In the genomic region with DNA sequence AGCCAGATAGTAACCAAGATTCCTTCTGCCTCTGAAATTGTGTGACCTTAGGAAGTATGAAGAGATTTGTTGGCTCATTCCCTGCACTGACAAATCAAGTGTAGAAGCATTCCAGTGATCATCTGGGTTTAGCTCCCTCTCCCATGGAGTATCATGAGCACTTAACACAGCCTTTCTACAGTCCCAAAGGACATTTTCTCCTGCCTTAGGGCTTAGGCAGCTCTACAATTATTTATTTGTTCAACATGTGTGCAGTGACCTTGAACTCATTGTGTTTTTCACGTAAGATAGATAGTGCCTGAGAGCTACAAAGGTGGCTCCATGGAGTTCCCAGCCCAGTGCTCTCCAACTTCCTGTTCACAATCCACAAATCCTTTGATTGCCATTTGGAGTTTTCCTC, we compare ENCODE assay signal across 17 cellular contexts.
DNase-seq lines count a peak whose midpoint lies in the region; ATAC-seq and TF ChIP-seq lines count a peak whose summit lies in the region.
"Had no signal": no experiment of that assay in that cellular context is flagged by ENCODE, and none has a peak within 500 bp of the region (broad histone marks: within the 10 kb centered on the region; RNA-seq: fewer than 3 reads in every experiment).

No MANE protein-coding gene starts in this region.

- DNase-seq in AG10803 (ENCODE audit: low read depth): peak; percentile 29
- DNase-seq in EH (ENCODE audit: low read depth): peak; percentile 52
- DNase-seq in RWPE2 (ENCODE audit: low spot score): no peak
- DNase-seq in osteoblast (ENCODE audit: insufficient read length, low spot score, missing footprints): no peak
- no peak for DNase-seq in activated T-cell treated with anti-CD3 and anti-CD28 coated beads, Interleukin-2, amount 50 U/mL, for 48 hours
- no peak for DNase-seq in GM13976 (ENCODE audit: low spot score)
- DNase-seq: CD8-positive, alpha-beta memory T cell; NCI-H1930; NCI-H2171 treated with DMSO at 0.1 percent for 48 hours; NCI-H524; T-helper 1 cell had no signal

- peaks cover 26% of the 10 kb centered on the region for H3K4me1 ChIP-seq in RWPE2 (ENCODE audit: insufficient read depth, poor library complexity, severe bottlenecking)
- H3K4me1 ChIP-seq in osteoblast (ENCODE audit: insufficient read depth, low read length): peaks cover 18% of the 10 kb centered on the region
- H3K4me1 ChIP-seq: BLaER1, HAP-1 had no signal

- no peak overlapping the region for H3K4me3 ChIP-seq in AG10803 (ENCODE audit: low read length)
- H3K4me3 ChIP-seq in RWPE2 (ENCODE audit: severe bottlenecking): no peak overlapping the region
- no peak overlapping the region for H3K4me3 ChIP-seq in osteoblast (ENCODE audit: insufficient read depth, low read length)
- H3K4me3 ChIP-seq: BLaER1, HAP-1, SK-N-MC had no signal

- ATAC-seq in RWPE2 (ENCODE audit: low read depth): no peak
- no peak for ATAC-seq in HG02759 (IDR thresholded peaks at IDR 0.05; ENCODE audit: unreplicated experiment)
- ATAC-seq: Panc1, Right ventricle myocardium inferior had no signal

- H3K27ac ChIP-seq in RWPE2 (ENCODE audit: poor library complexity, severe bottlenecking) (peak overlapping the region; percentile 98), osteoblast (ENCODE audit: low read depth, low read length) (peak overlapping the region; percentile 17)
- H3K27ac ChIP-seq: BLaER1, SK-N-MC had no signal

- H3K79me2 ChIP-seq in osteoblast (ENCODE audit: insufficient read depth, low read length): no peaks in the 10 kb centered on the region

- H3K27me3 ChIP-seq in RWPE2 (ENCODE audit: insufficient read depth, poor library complexity, severe bottlenecking) (no peaks in the 10 kb centered on the region), osteoblast (ENCODE audit: insufficient read depth, low read length) (no peaks in the 10 kb centered on the region)
- H3K27me3 ChIP-seq: BLaER1 had no signal

- no peaks in the 10 kb centered on the region for H4K20me1 ChIP-seq in osteoblast (ENCODE audit: insufficient read depth, low read length)
- H4K20me1 ChIP-seq: BLaER1 had no signal

- H3K9me3 ChIP-seq in RWPE2 (ENCODE audit: severe bottlenecking): no peaks in the 10 kb centered on the region
- no peaks in the 10 kb centered on the region for H3K9me3 ChIP-seq in osteoblast (ENCODE audit: low read depth, low read length)
- H3K9me3 ChIP-seq: BLaER1, HAP-1 had no signal

- TF ChIP-seq CTCF in AG10803 (conservative IDR thresholded peaks at IDR 0.05; ENCODE audit: low read length) (no peak), RWPE2 (IDR thresholded peaks at IDR 0.05; ENCODE audit: poor library complexity, severe bottlenecking) (no peak), osteoblast (IDR thresholded peaks at IDR 0.05; ENCODE audit: extremely low read depth, low read depth, low read length) (no peak), GM13976 (IDR thresholded peaks at IDR 0.05; ENCODE audit: borderline replicate concordance, control extremely low read depth, extremely low read depth, insufficient read depth, missing control alignments) (no peak)

- in situ Hi-C loops in GM13976 (cut with MboI; ENCODE audit: low sequenced_read_pairs, unreplicated experiment): no loop called here

- no peak overlapping the region for H3K4me2 ChIP-seq in osteoblast (ENCODE audit: insufficient read depth, low read length)
- H3K4me2 ChIP-seq: BLaER1 had no signal

- H2AFZ ChIP-seq in osteoblast (ENCODE audit: low read length): no peak overlapping the region

- H3K36me3 ChIP-seq in RWPE2 (ENCODE audit: low read depth) (no peaks in the 10 kb centered on the region), osteoblast (ENCODE audit: insufficient read depth, low read length) (no peaks in the 10 kb centered on the region)
- H3K36me3 ChIP-seq: BLaER1, HAP-1 had no signal

Comparison
In these comparisons a context has a peak if more than half of its experiments do, and no peak if none do; other contexts are left out.
1. DNase-seq: peak in AG10803 (single experiment) and EH (single experiment); none in RWPE2 (single experiment), osteoblast (single experiment), activated T-cell treated with anti-CD3 and anti-CD28 coated beads, Interleukin-2, amount 50 U/mL, for 48 hours (0 of 2) and GM13976 (single experiment).